Comparison of ENCODE assay signal across 14 cellular contexts in genomic region chr17:49341356-49341755, GRCh38. TPM values are rescaled to one million over a fixed set of nuclear protein-coding genes. Genes with fewer than 3 reads are reported as not detected.
DNase-seq lines count a peak whose midpoint lies in the region; ATAC-seq, FAIRE-seq and TF ChIP-seq lines count a peak whose summit lies in the region.
"Had no signal": no experiment of that assay in that cellular context is flagged by ENCODE, and none has a peak within 500 bp of the region (broad histone marks: within the 10 kb centered on the region; RNA-seq: fewer than 3 reads in every experiment).

No MANE protein-coding gene starts in this region.

- TF ChIP-seq CTCF in GM12878 (IDR thresholded peaks at IDR 0.05 in 2 of 3, conservative IDR thresholded peaks at IDR 0.05 in 1 of 3; ENCODE audit: control insufficient read depth in 2 of 3, extremely low read depth in 1 of 3, insufficient read depth in 1 of 3, low read depth in 3 of 3, low read length in 3 of 3) (no peak), sigmoid colon (IDR thresholded peaks at IDR 0.05) (no peak), kidney (IDR thresholded peaks at IDR 0.05; ENCODE audit: borderline replicate concordance, extremely low read depth, insufficient read depth) (no peak)

- H4K20me1 ChIP-seq in Karpas-422 (ENCODE audit: insufficient read depth, low read depth, low read length): no peaks in the 10 kb centered on the region
- H4K20me1 ChIP-seq in GM12878 (ENCODE audit: control insufficient read depth, insufficient read depth): no peaks in the 10 kb centered on the region

- intact Hi-C loops in GM12878 (cut with micrococcal nuclease; ENCODE audit: unreplicated experiment): no loop called here
- intact Hi-C loops in sigmoid colon (cut with DNase I): no loop called here
- intact Hi-C loops in kidney (cut with DNase I): no loop called here

- RAD21 ChIA-PET in GM12878 (lab: Charles Lee; ENCODE audit: unreplicated experiment): interaction anchor here (0.6 to 4.7 kb wide), 4 partner anchors 9 to 27 kb away, joined by 3 to 27 read pairs (median 15); no protein-coding TSS in a partner anchor

- no peaks in the 10 kb centered on the region for H3K36me3 ChIP-seq in Karpas-422 (ENCODE audit: insufficient read depth, low read length)
- no peaks in the 10 kb centered on the region for H3K36me3 ChIP-seq in GM12878 (ENCODE audit: control insufficient read depth in 2 of 2, insufficient read depth in 2 of 2, low read length in 1 of 2)
- H3K36me3 ChIP-seq in sigmoid colon: no peaks in the 10 kb centered on the region
- H3K36me3 ChIP-seq in kidney (ENCODE audit: control insufficient read depth in 1 of 2, insufficient read depth in 2 of 2, low read length in 2 of 2): no peaks in the 10 kb centered on the region
- H3K36me3 ChIP-seq: neutrophil had no signal

- TF ChIP-seq RAD21 in GM12878 (IDR thresholded peaks at IDR 0.05; ENCODE audit: insufficient read depth, low read depth, low read length): no peak

- no peak for FAIRE-seq in GM12878 (lab: Jason Lieb, UNC)
- no peak for FAIRE-seq in kidney (lab: Jason Lieb, UNC)

- H3K4me3 ChIP-seq in Karpas-422 (ENCODE audit: low read length): no peak overlapping the region
- H3K4me3 ChIP-seq in GM12878: peak overlapping the region; percentile 51
- H3K4me3 ChIP-seq in sigmoid colon: no peak overlapping the region
- H3K4me3 ChIP-seq in kidney (ENCODE audit: low read length in 2 of 2): no peak overlapping the region

- H3K4me2 ChIP-seq in Karpas-422 (ENCODE audit: low read depth, low read length, poor library complexity, severe bottlenecking): peak overlapping the region; percentile 65
- H3K4me2 ChIP-seq in GM12878 (ENCODE audit: control insufficient read depth, insufficient read depth): peak overlapping the region; percentile 77

- peak overlapping the region; percentile 48 for H3K4me3 Mint-ChIP-seq in T-helper 1 cell treated with Interleukin-12 subunit alpha and Interleukin-12 subunit beta and Interleukin-4 antibody, amounts not matched to agents 30 μg/mL and 1 μg/mL, for 36 hours
- H3K4me3 Mint-ChIP-seq: brain had no signal

- CTCF ChIA-PET in GM12878 (lab: Yijun Ruan, JAX): interaction anchor here (1.2 to 5.8 kb wide), 6 partner anchors 11 to 216 kb away, joined by 3 to 36 read pairs (median 14); no protein-coding TSS in a partner anchor

- H2AFZ ChIP-seq in Karpas-422 (ENCODE audit: low read length) (no peak overlapping the region), GM12878 (ENCODE audit: control insufficient read depth, low read depth, low read length) (no peak overlapping the region)

- 5% methylated on average over 4 of the region's 5 CpGs for WGBS in GM12878 (ENCODE audit: insufficient coverage, insufficient replicate concordance, low lambda C conversion rate, missing lambda C conversion rate)
- 51 to 65% methylated on average over 5 of the region's 5 CpGs for WGBS in sigmoid colon, 2 donors

- H3K79me2 ChIP-seq in Karpas-422 (ENCODE audit: low read length) (peaks cover 94% of the 10 kb centered on the region), GM12878 (ENCODE audit: control insufficient read depth, insufficient read depth, low read length) (peaks cover 43% of the 10 kb centered on the region)

- SMC1A ChIA-PET in GM12878 (lab: Charles Lee; ENCODE audit: uncharacterized antibody, unreplicated experiment): interaction anchor here (0.6 to 7.6 kb wide), 7 partner anchors 12 to 753 kb away, joined by 3 to 78 read pairs (median 9); no protein-coding TSS in a partner anchor

- BruUV-seq in GM12878 (replicated peaks; lab: Mats Ljungman, UMichigan): no TSS peak

- no peaks in the 10 kb centered on the region for H3K9me3 ChIP-seq in Karpas-422 (ENCODE audit: low read length)
- H3K9me3 ChIP-seq in GM12878 (replicated peaks; ENCODE audit: control insufficient read depth, insufficient read depth, low read length): no peaks in the 10 kb centered on the region
- H3K9me3 ChIP-seq in sigmoid colon: no peaks in the 10 kb centered on the region
- H3K9me3 ChIP-seq in kidney (ENCODE audit: control insufficient read depth in 1 of 2, low read length in 2 of 2): no peaks in the 10 kb centered on the region
- H3K9me3 ChIP-seq: neutrophil had no signal

- peaks cover 9% of the 10 kb centered on the region for H3K27me3 Mint-ChIP-seq in T-helper 1 cell treated with Interleukin-12 subunit alpha and Interleukin-12 subunit beta and Interleukin-4 antibody, amounts not matched to agents 30 μg/mL and 1 μg/mL, for 36 hours (ENCODE audit: low read depth)
- H3K27me3 Mint-ChIP-seq: brain had no signal

- peak overlapping the region; percentile 77 for H3K27ac Mint-ChIP-seq in T-helper 1 cell treated with Interleukin-12 subunit alpha and Interleukin-12 subunit beta and Interleukin-4 antibody, amounts not matched to agents 30 μg/mL and 1 μg/mL, for 36 hours

- POLR2A ChIA-PET in GM12878 (lab: Charles Lee): interaction anchor here (0.6 to 1.6 kb wide), 4 partner anchors 16 to 249 kb away, joined by 3 to 6 read pairs (median 4); no protein-coding TSS in a partner anchor

- H3K4me1 ChIP-seq in Karpas-422 (ENCODE audit: low read length): peaks cover 41% of the 10 kb centered on the region
- peaks cover 25% of the 10 kb centered on the region for H3K4me1 ChIP-seq in GM12878 (ENCODE audit: control insufficient read depth, insufficient read depth, low read length)
- H3K4me1 ChIP-seq in sigmoid colon: peaks cover 0 to 71% (median 55%) of the 10 kb centered on the region in 4 donors
- peaks cover 3 to 5% of the 10 kb centered on the region in 2 donors for H3K4me1 ChIP-seq in kidney (ENCODE audit: control insufficient read depth in 1 of 2, insufficient read depth in 1 of 2, low read depth in 1 of 2, low read length in 2 of 2)

- peak; percentile 67 for ATAC-seq in GM12878

- TF ChIP-seq POLR2A in GM12878 (IDR thresholded peaks at IDR 0.05; ENCODE audit: low read depth, low read length) (no peak), sigmoid colon (IDR thresholded peaks at IDR 0.05) (no peak)

- H3K4me1 Mint-ChIP-seq in T-helper 1 cell treated with Interleukin-12 subunit alpha and Interleukin-12 subunit beta and Interleukin-4 antibody, amounts not matched to agents 30 μg/mL and 1 μg/mL, for 36 hours (ENCODE audit: low read depth): peaks cover 39% of the 10 kb centered on the region

- peak overlapping the region; percentile 41 for H3K9ac ChIP-seq in Karpas-422 (ENCODE audit: low read length)
- H3K9ac ChIP-seq in GM12878 (ENCODE audit: control insufficient read depth, insufficient read depth, low read length): peak overlapping the region; percentile 52; the same call in 1 of the 2 replicates
- no peak overlapping the region for H3K9ac ChIP-seq in kidney (ENCODE audit: low read length in 2 of 2)

- no peak for DNase-seq in T-helper 1 cell
- no peak for DNase-seq in Karpas-422
- no peak for DNase-seq in GM12878 (ENCODE audit: low read depth, low spot score)
- DNase-seq in sigmoid colon: no peak
- no peak for DNase-seq in DMS153 (lab: John Stamatoyannopoulos, UW)
- no peak for DNase-seq in kidney
- no peak for DNase-seq in ureter (ENCODE audit: low spot score)
- DNase-seq: 8988T, DMS79 treated with DMSO at 0.1 percent for 48 hours, NCI-H1105, SW 1271 had no signal

- H3K27ac ChIP-seq in Karpas-422 (ENCODE audit: low read length) (peak overlapping the region; percentile 55), GM12878 (ENCODE audit: control insufficient read depth, insufficient read depth) (peak overlapping the region; percentile 80), sigmoid colon (peak overlapping the region in 3 of 4 donors; percentile 17 to 55 (median 47)), kidney (ENCODE audit: low read depth in 2 of 2, low read length in 2 of 2) (no peak overlapping the region)
- H3K27ac ChIP-seq: neutrophil had no signal

- no peaks in the 10 kb centered on the region for H3K9me3 Mint-ChIP-seq in T-helper 1 cell treated with Interleukin-12 subunit alpha and Interleukin-12 subunit beta and Interleukin-4 antibody, amounts not matched to agents 30 μg/mL and 1 μg/mL, for 36 hours

- H3K36me3 Mint-ChIP-seq in T-helper 1 cell treated with Interleukin-12 subunit alpha and Interleukin-12 subunit beta and Interleukin-4 antibody, amounts not matched to agents 30 μg/mL and 1 μg/mL, for 36 hours (ENCODE audit: low read depth): peaks cover 10% of the 10 kb centered on the region

- no peaks in the 10 kb centered on the region for H3K27me3 ChIP-seq in Karpas-422 (ENCODE audit: low read length)
- no peaks in the 10 kb centered on the region for H3K27me3 ChIP-seq in GM12878 (replicated peaks in 1 of 2; ENCODE audit: control insufficient read depth in 2 of 2, insufficient read depth in 2 of 2, low read length in 1 of 2)
- H3K27me3 ChIP-seq in sigmoid colon: no peaks in the 10 kb centered on the region
- H3K27me3 ChIP-seq: neutrophil had no signal

- no peak for TF ChIP-seq EP300 in GM12878 (IDR thresholded peaks at IDR 0.05; ENCODE audit: borderline replicate concordance in 1 of 2, control insufficient read depth in 1 of 2, low read depth in 2 of 2, low read length in 2 of 2)
- no peak for TF ChIP-seq EP300 in sigmoid colon (IDR thresholded peaks at IDR 0.05)

- in situ Hi-C loops in GM12878 (cut with MboI): no loop called here

- H3K9me2 ChIP-seq in Karpas-422 (replicated peaks; ENCODE audit: insufficient read depth, low read length): no peaks in the 10 kb centered on the region

TF ChIP-seq in GM12878, 131 proteins besides CTCF, POLR2A, EP300 and RAD21 (continues in another document):
- peak; percentile 61; the same call in 1 of the 2 replicates for TF ChIP-seq ZNF384 (IDR thresholded peaks at IDR 0.05; ENCODE audit: borderline replicate concordance, low read depth, low read length)

RNA-seq across cellular contexts. Expression of gene ZNF652, which starts 20.7 kb away (rescaled TPM):
- total RNA-seq in Karpas-422 (2014; rRNA removed; shearing (Covaris generic); ENCODE audit: low replicate concordance): 47.7 and 84.1 TPM in 2 replicates
- 15.9 and 18.2 TPM in 2 replicates for total RNA-seq in GM12878 (2013; cell fraction: nucleolus; rRNA removed)
- 7.7 and 9.0 TPM in 2 replicates for total RNA-seq in GM12878 (2014; rRNA removed)
- total RNA-seq in GM12878 (2014; rRNA removed; fragmentation: Illumina TruSeq; extraction: Trizol): 11.4 TPM in 2 replicates
- 10.1 and 10.9 TPM in 2 replicates for total RNA-seq in GM12878 (2021)
- 5.6 TPM for polyA plus RNA-seq in GM12878 (2011; ENCODE audit: low read depth)
- polyA plus RNA-seq in GM12878 (2011; rRNA removed): 13.1 and 15.3 TPM in 2 replicates
- 4.9 and 7.1 TPM in 2 replicates for polyA plus RNA-seq in GM12878 (2011; cell fraction: cytosol; rRNA removed)
- polyA plus RNA-seq in GM12878 (2011; cell fraction: nucleus; rRNA removed): 11.5 and 12.5 TPM in 2 replicates
- polyA plus RNA-seq in GM12878 (2012): 5.8 and 6.6 TPM in 2 replicates
- polyA plus RNA-seq in GM12878 (2014; fragmentation: Illumina TruSeq; extraction: Trizol): 4.3 and 5.5 TPM in 2 replicates
- polyA plus RNA-seq in GM12878 (2014; fragmentation: Nextera tagmentation; extraction: Ambion mirVana): 1 to 10 TPM; 3.5 to 5.4 TPM
- polyA plus RNA-seq in GM12878 (2014; rRNA removed): 3.4 and 4.5 TPM in 2 replicates
- 10 to 100 TPM in 1 of 2 experiments, 1 to 10 TPM in 1; 9.6 to 10.2 TPM for polyA plus RNA-seq in GM12878 (2016; fragmentation: Nextera tagmentation; extraction: Ambion mirVana)
- polyA minus RNA-seq in GM12878 (2011; rRNA and poly(A)+ RNA removed): 25.2 and 26.5 TPM in 2 replicates
- polyA minus RNA-seq in GM12878 (2011; cell fraction: cytosol; rRNA and poly(A)+ RNA removed): 8.0 and 11.0 TPM in 2 replicates
- 8.7 and 12.8 TPM in 2 replicates for polyA minus RNA-seq in GM12878 (2011; cell fraction: nucleus; rRNA and poly(A)+ RNA removed)
- 100 to 1,000 TPM in 3 of 4 donors, 10 to 100 TPM in 1; 83.1 to 134 (median 114) TPM for total RNA-seq in sigmoid colon
- 10 to 100 TPM; 12.9 to 20.2 (median 14.4) TPM for polyA plus RNA-seq in sigmoid colon
- 49.0 TPM for total RNA-seq in kidney
- polyA plus RNA-seq in kidney (ENCODE audit: insufficient read depth, low read depth, low replicate concordance): 30.1 TPM
- 44.6 TPM for total RNA-seq in ureter

Comparison
In these comparisons a context has a peak if more than half of its experiments do, and no peak if none do; other contexts are left out.
1. H3K27ac ChIP-seq: peak in Karpas-422 (single experiment), GM12878 (single experiment) and sigmoid colon (3 of 4); none in kidney (0 of 2).
2. H3K9ac ChIP-seq: peak in Karpas-422 (single experiment) and GM12878 (single experiment); none in kidney (0 of 2).